In the genomic region with DNA sequence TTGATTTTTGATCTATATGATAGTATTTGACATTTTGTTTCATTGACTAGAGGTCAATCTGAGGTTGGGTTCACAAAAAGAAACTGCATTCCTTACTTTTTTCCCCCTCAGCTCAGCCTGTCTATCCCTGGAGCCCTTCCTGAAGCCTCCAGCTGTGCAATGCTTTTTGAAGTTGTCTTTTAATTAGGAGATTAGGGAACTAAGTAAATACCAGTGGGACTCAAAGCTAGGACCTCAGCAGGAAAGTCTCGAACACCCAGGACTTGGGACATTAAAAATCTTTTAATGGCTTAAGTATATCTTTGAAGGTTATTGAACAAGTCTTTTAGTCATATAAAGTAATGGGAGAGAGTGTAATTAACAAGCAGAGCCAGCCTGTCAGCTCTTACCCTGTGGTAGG, we compare ENCODE assay signal across 16 cellular contexts.
"Had no signal": no experiment of that assay in that cellular context is flagged by ENCODE, and none has a peak within 500 bp of the region (broad histone marks: within the 10 kb centered on the region; RNA-seq: fewer than 3 reads in every experiment).

No MANE protein-coding gene starts in this region.

- H3K4me3 ChIP-seq: heart right ventricle, mucosa of descending colon, right lobe of liver, smooth muscle cell, suprapubic skin had no signal

- H3K4me1 ChIP-seq: heart right ventricle, suprapubic skin had no signal

- DNase-seq: activated naive CD4-positive, alpha-beta T cell treated with Interleukin-2 at 50 U/mL for 16 hours; activated T-cell treated with anti-CD3 and anti-CD28 coated beads for 4 hours; anterior cingulate cortex; cerebellar nuclear complex; effector memory CD8-positive, alpha-beta T cell; heart right ventricle; islet precursor cell; mucosa of descending colon; naive thymus-derived CD4-positive, alpha-beta T cell; nucleus accumbens; right lobe of liver; stimulated activated naive CD8-positive, alpha-beta T cell treated with anti-CD3 and anti-CD28 coated beads, Interleukin-15, Interleukin-2, amounts not matched to agents 100 U/mL and 50 U/mL, for 24 hours had no signal

- H3K27ac ChIP-seq: heart right ventricle, right lobe of liver, suprapubic skin had no signal

- H3K36me3 ChIP-seq: heart right ventricle, right lobe of liver, suprapubic skin had no signal

- H3K9me3 ChIP-seq: right lobe of liver, suprapubic skin had no signal

- H3K27me3 ChIP-seq: heart right ventricle, right lobe of liver, suprapubic skin had no signal

- ATAC-seq: activated CD4-positive, CD25-positive, alpha-beta regulatory T cell treated with anti-CD3 and anti-CD28 coated beads, Interleukin-2, amount 50 U/mL, for 24 hours; effector memory CD8-positive, alpha-beta T cell; left lobe of liver; mucosa of descending colon; naive thymus-derived CD4-positive, alpha-beta T cell; right lobe of liver; stimulated activated naive CD8-positive, alpha-beta T cell treated with anti-CD3 and anti-CD28 coated beads, Interleukin-15, Interleukin-2, amounts not matched to agents 100 U/mL and 50 U/mL, for 24 hours had no signal
